13 cellular contexts compared by ENCODE assay signal in genomic region chr6:106783631-106784566, GRCh38.
DNase-seq lines count a peak whose midpoint lies in the region; ATAC-seq and TF ChIP-seq lines count a peak whose summit lies in the region.
"Had no signal": no experiment of that assay in that cellular context is flagged by ENCODE, and none has a peak within 500 bp of the region (broad histone marks: within the 10 kb centered on the region; RNA-seq: fewer than 3 reads in every experiment).

No MANE protein-coding gene starts in this region.

- H2BK120ac ChIP-seq in mesendoderm (ENCODE audit: low read depth, low read length), result no peak overlapping the region

- TF ChIP-seq CTCF in endothelial cell (IDR thresholded peaks at IDR 0.05; ENCODE audit: unreplicated experiment), result no peak

- H3K27ac Mint-ChIP-seq in activated naive CD4-positive, alpha-beta T cell treated with anti-CD3 and anti-CD28 coated beads for 36 hours, result no peak overlapping the region
- H3K27ac Mint-ChIP-seq in endothelial cell (ENCODE audit: unreplicated experiment), result no peak overlapping the region
- H3K27ac Mint-ChIP-seq: activated CD8-positive, alpha-beta T cell treated with anti-CD3 and anti-CD28 coated beads for 36 hours; activated T-helper 17 cell treated with anti-CD3 and anti-CD28 coated beads, Interleukin-2, amount 50 U/mL, for 72 hours had no signal

- no peak overlapping the region for H3K56ac ChIP-seq in mesendoderm (ENCODE audit: low read length)

- no peaks in the 10 kb centered on the region for H3K4me1 Mint-ChIP-seq in activated naive CD4-positive, alpha-beta T cell treated with anti-CD3 and anti-CD28 coated beads for 36 hours (ENCODE audit: low read depth)
- H3K4me1 Mint-ChIP-seq in endothelial cell (ENCODE audit: unreplicated experiment), result peaks cover 8% of the 10 kb centered on the region
- H3K4me1 Mint-ChIP-seq: activated T-helper 17 cell treated with anti-CD3 and anti-CD28 coated beads, Interleukin-2, amount 50 U/mL, for 72 hours had no signal

- H3K27ac ChIP-seq in epithelial cell of prostate (peak overlapping the region; percentile 54), mesendoderm (ENCODE audit: low read depth, low read length) (no peak overlapping the region)

- no peak overlapping the region for H3K9ac ChIP-seq in mesendoderm (ENCODE audit: low read length)

- no peak for ATAC-seq in HG03521 (IDR thresholded peaks at IDR 0.05; ENCODE audit: unreplicated experiment)
- ATAC-seq: activated CD8-positive, alpha-beta T cell treated with anti-CD3 and anti-CD28 coated beads for 36 hours; activated T-helper 17 cell treated with anti-CD3 and anti-CD28 coated beads, Interleukin-2, amount 50 U/mL, for 72 hours had no signal

- H3K9me3 Mint-ChIP-seq in activated naive CD4-positive, alpha-beta T cell treated with anti-CD3 and anti-CD28 coated beads for 36 hours, result peaks cover 9% of the 10 kb centered on the region
- peaks cover 1% of the 10 kb centered on the region for H3K9me3 Mint-ChIP-seq in endothelial cell (ENCODE audit: unreplicated experiment)

- no peak overlapping the region for H4K8ac ChIP-seq in mesendoderm (ENCODE audit: low read depth, low read length)

- no peaks in the 10 kb centered on the region for H3K79me1 ChIP-seq in mesendoderm (ENCODE audit: low read length)

- no peak overlapping the region for H2BK5ac ChIP-seq in mesendoderm (ENCODE audit: low read length)

- H3K4me3 Mint-ChIP-seq in activated naive CD4-positive, alpha-beta T cell treated with anti-CD3 and anti-CD28 coated beads for 36 hours, result no peak overlapping the region
- H3K4me3 Mint-ChIP-seq in endothelial cell (ENCODE audit: unreplicated experiment), result no peak overlapping the region
- H3K4me3 Mint-ChIP-seq: activated CD8-positive, alpha-beta T cell treated with anti-CD3 and anti-CD28 coated beads for 36 hours; activated T-helper 17 cell treated with anti-CD3 and anti-CD28 coated beads, Interleukin-2, amount 50 U/mL, for 72 hours had no signal

- CTCF ChIA-PET in activated naive CD4-positive, alpha-beta T cell treated with anti-CD3 and anti-CD28 coated beads for 36 hours (lab: Charles Lee), result no interaction called here

- H3K4me3 ChIP-seq in mesendoderm (ENCODE audit: low read length), result no peak overlapping the region
- H3K4me3 ChIP-seq: adrenal gland had no signal

- H2BK15ac ChIP-seq in mesendoderm (replicated peaks; ENCODE audit: low read depth), result no peak overlapping the region

- H3K18ac ChIP-seq in mesendoderm (ENCODE audit: low read length), result no peak overlapping the region

- no CpG with 5 or more reads among the region's 3 CpGs for WGBS in mesendoderm (ENCODE audit: extremely low coverage, insufficient coverage, low lambda C conversion rate)

- H3K79me2 ChIP-seq in mesendoderm (ENCODE audit: control insufficient read depth, insufficient read depth, low read length), result no peaks in the 10 kb centered on the region

- H3K4me1 ChIP-seq in mesendoderm (ENCODE audit: control insufficient read depth, low read depth, low read length), result no peaks in the 10 kb centered on the region
- H3K4me1 ChIP-seq: adrenal gland had no signal

- peaks cover 1% of the 10 kb centered on the region for H3K36me3 Mint-ChIP-seq in activated naive CD4-positive, alpha-beta T cell treated with anti-CD3 and anti-CD28 coated beads for 36 hours (ENCODE audit: low read depth)
- H3K36me3 Mint-ChIP-seq in endothelial cell (ENCODE audit: low read depth, unreplicated experiment), result peaks cover 11% of the 10 kb centered on the region

- H3K4me2 ChIP-seq in mesendoderm (ENCODE audit: low read length), result no peak overlapping the region

- no peak overlapping the region for H4K5ac ChIP-seq in mesendoderm (ENCODE audit: low read length)

- H3K27me3 ChIP-seq in mesendoderm (ENCODE audit: insufficient read depth, low read length, poor library complexity), result no peaks in the 10 kb centered on the region
- H3K27me3 ChIP-seq: adrenal gland had no signal

- in situ Hi-C loops in Caki2 (cut with HindIII; ENCODE audit: low pct_unique_long_range_greater_than_20kb, low sequenced_read_pairs), result no loop called here

- H3K4ac ChIP-seq in mesendoderm (ENCODE audit: low read depth, low read length), result no peak overlapping the region

- intact Hi-C loops in activated naive CD4-positive, alpha-beta T cell treated with anti-CD3 and anti-CD28 coated beads for 36 hours (cut with micrococcal nuclease), result no loop called here

- DNase-seq in Caki2 (ENCODE audit: low read depth), result peak; percentile 88
- peak; percentile 61 for DNase-seq in NCI-H226
- DNase-seq in epithelial cell of prostate (ENCODE audit: low read depth, low spot score), result peak; percentile 67
- DNase-seq in mesendoderm, result peak; percentile 34
- no peak for DNase-seq in activated naive CD4-positive, alpha-beta T cell treated with anti-CD3 and anti-CD28 coated beads for 36 hours
- DNase-seq in endothelial cell (ENCODE audit: low spot score), result no peak
- DNase-seq in stimulated activated CD4-positive, alpha-beta T cell treated with anti-CD3 and anti-CD28 coated beads, Interleukin-15, amount 100 ng/mL, for 24 hours, result no peak
- DNase-seq: activated CD8-positive, alpha-beta T cell treated with anti-CD3 and anti-CD28 coated beads for 36 hours; adrenal gland; NCI-H1694; stimulated activated naive CD4-positive, alpha-beta T cell treated with Interleukin-2 at 50 U/mL for 16 hours had no signal

- peaks cover 5% of the 10 kb centered on the region for H3K27me3 Mint-ChIP-seq in activated naive CD4-positive, alpha-beta T cell treated with anti-CD3 and anti-CD28 coated beads for 36 hours (ENCODE audit: low read depth)
- H3K27me3 Mint-ChIP-seq in endothelial cell (ENCODE audit: unreplicated experiment), result peaks cover 3% of the 10 kb centered on the region

- no peak overlapping the region for H3K23ac ChIP-seq in mesendoderm (ENCODE audit: low read length)

- no peak overlapping the region for H2AK5ac ChIP-seq in mesendoderm (ENCODE audit: low read length)

- H3K36me3 ChIP-seq in mesendoderm (ENCODE audit: control insufficient read depth, insufficient read depth, low read length), result no peaks in the 10 kb centered on the region
- H3K36me3 ChIP-seq: adrenal gland had no signal

Comparison
In these comparisons a context has a peak if more than half of its experiments do, and no peak if none do; other contexts are left out.
1. DNase-seq: peak in Caki2 (single experiment), NCI-H226 (single experiment), epithelial cell of prostate (single experiment) and mesendoderm (single experiment); none in activated naive CD4-positive, alpha-beta T cell treated with anti-CD3 and anti-CD28 coated beads for 36 hours (single experiment), endothelial cell (single experiment) and stimulated activated CD4-positive, alpha-beta T cell treated with anti-CD3 and anti-CD28 coated beads, Interleukin-15, amount 100 ng/mL, for 24 hours (single experiment).